1 cellular context compared by ENCODE assay signal in genomic region chr1:85681087-85681486, GRCh38.
TF ChIP-seq lines count a peak whose summit lies in the region.

No MANE protein-coding gene starts in this region.

TF ChIP-seq in HepG2, 621 proteins besides CTCF, POLR2A, EP300 and RAD21 (continued from another document and continues in another):
- TF ChIP-seq ZNF512 (CRISPR knock-in tag; IDR thresholded peaks at IDR 0.05), result no peak
- no peak for TF ChIP-seq KLF13 (CRISPR knock-in tag; IDR thresholded peaks at IDR 0.05)
- no peak for TF ChIP-seq TAF15 (IDR thresholded peaks at IDR 0.05; ENCODE audit: low read depth, low read length, poor library complexity, severe bottlenecking)
- TF ChIP-seq ZNF746 (CRISPR knock-in tag; IDR thresholded peaks at IDR 0.05), result no peak
- TF ChIP-seq ZNF709 (CRISPR knock-in tag; IDR thresholded peaks at IDR 0.05), result no peak
- no peak for TF ChIP-seq SMAD3 (CRISPR knock-in tag; IDR thresholded peaks at IDR 0.05)
- no peak for TF ChIP-seq USF2 (IDR thresholded peaks at IDR 0.05; ENCODE audit: low read depth, low read length)
- TF ChIP-seq USF2 (CRISPR knock-in tag; IDR thresholded peaks at IDR 0.05; ENCODE audit: borderline replicate concordance), result no peak
- TF ChIP-seq HOXA3 (CRISPR knock-in tag; IDR thresholded peaks at IDR 0.05), result no peak; the same call in 1 of the 2 replicates
- no peak for TF ChIP-seq SRSF4 (IDR thresholded peaks at IDR 0.05; ENCODE audit: low read depth, low read length, poor library complexity, severe bottlenecking)
- TF ChIP-seq NCOR1 (IDR thresholded peaks at IDR 0.05; ENCODE audit: borderline replicate concordance, low read length), result peak; percentile 85
- no peak for TF ChIP-seq CCDC6 (CRISPR knock-in tag; IDR thresholded peaks at IDR 0.05)
- TF ChIP-seq ZNF30 (CRISPR knock-in tag; IDR thresholded peaks at IDR 0.05), result no peak
- TF ChIP-seq GTF3A (CRISPR knock-in tag; conservative IDR thresholded peaks at IDR 0.05), result no peak
- no peak for TF ChIP-seq GZF1 (CRISPR knock-in tag; IDR thresholded peaks at IDR 0.05)
- TF ChIP-seq ZNF597 (CRISPR knock-in tag; IDR thresholded peaks at IDR 0.05), result no peak
- TF ChIP-seq CREB1 (IDR thresholded peaks at IDR 0.05), result no peak
- peak; percentile 64 for TF ChIP-seq CREB1 (CRISPR knock-in tag; IDR thresholded peaks at IDR 0.05)
- TF ChIP-seq MTF1 (CRISPR knock-in tag; IDR thresholded peaks at IDR 0.05), result no peak
- TF ChIP-seq RARA (CRISPR knock-in tag; IDR thresholded peaks at IDR 0.05), result peak; percentile 36; the same call in 1 of the 2 replicates
- no peak for TF ChIP-seq ZNF3 (CRISPR knock-in tag; IDR thresholded peaks at IDR 0.05)
- TF ChIP-seq, protein P1, sequence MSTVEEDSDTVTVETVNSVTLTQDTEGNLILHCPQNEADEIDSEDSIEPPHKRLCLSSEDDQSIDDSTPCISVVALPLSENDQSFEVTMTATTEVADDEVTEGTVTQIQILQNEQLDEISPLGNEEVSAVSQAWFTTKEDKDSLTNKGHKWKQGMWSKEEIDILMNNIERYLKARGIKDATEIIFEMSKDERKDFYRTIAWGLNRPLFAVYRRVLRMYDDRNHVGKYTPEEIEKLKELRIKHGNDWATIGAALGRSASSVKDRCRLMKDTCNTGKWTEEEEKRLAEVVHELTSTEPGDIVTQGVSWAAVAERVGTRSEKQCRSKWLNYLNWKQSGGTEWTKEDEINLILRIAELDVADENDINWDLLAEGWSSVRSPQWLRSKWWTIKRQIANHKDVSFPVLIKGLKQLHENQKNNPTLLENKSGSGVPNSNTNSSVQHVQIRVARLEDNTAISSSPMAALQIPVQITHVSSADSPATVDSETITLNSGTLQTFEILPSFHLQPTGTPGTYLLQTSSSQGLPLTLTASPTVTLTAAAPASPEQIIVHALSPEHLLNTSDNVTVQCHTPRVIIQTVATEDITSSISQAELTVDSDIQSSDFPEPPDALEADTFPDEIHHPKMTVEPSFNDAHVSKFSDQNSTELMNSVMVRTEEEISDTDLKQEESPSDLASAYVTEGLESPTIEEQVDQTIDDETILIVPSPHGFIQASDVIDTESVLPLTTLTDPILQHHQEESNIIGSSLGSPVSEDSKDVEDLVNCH (CRISPR knock-in tag; IDR thresholded peaks at IDR 0.05), result no peak
- TF ChIP-seq JUN (CRISPR knock-in tag; IDR thresholded peaks at IDR 0.05), result no peak
- TF ChIP-seq FOXP1 (IDR thresholded peaks at IDR 0.05), result peak; percentile 68; the same call in 1 of the 2 replicates
- peak; percentile 81 for TF ChIP-seq FOXP1 (CRISPR knock-in tag; IDR thresholded peaks at IDR 0.05)
- no peak for TF ChIP-seq ZNF761 (CRISPR knock-in tag; conservative IDR thresholded peaks at IDR 0.05)
- no peak for TF ChIP-seq JUND (CRISPR knock-in tag; IDR thresholded peaks at IDR 0.05)
- no peak for TF ChIP-seq SRSF9 (IDR thresholded peaks at IDR 0.05; ENCODE audit: borderline replicate concordance, insufficient read depth, low read depth, low read length, poor library complexity, severe bottlenecking)
- no peak for TF ChIP-seq NFE2L2 (IDR thresholded peaks at IDR 0.05; ENCODE audit: low read length)
- TF ChIP-seq, protein P2, sequence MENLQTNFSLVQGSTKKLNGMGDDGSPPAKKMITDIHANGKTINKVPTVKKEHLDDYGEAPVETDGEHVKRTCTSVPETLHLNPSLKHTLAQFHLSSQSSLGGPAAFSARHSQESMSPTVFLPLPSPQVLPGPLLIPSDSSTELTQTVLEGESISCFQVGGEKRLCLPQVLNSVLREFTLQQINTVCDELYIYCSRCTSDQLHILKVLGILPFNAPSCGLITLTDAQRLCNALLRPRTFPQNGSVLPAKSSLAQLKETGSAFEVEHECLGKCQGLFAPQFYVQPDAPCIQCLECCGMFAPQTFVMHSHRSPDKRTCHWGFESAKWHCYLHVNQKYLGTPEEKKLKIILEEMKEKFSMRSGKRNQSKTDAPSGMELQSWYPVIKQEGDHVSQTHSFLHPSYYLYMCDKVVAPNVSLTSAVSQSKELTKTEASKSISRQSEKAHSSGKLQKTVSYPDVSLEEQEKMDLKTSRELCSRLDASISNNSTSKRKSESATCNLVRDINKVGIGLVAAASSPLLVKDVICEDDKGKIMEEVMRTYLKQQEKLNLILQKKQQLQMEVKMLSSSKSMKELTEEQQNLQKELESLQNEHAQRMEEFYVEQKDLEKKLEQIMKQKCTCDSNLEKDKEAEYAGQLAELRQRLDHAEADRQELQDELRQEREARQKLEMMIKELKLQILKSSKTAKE (CRISPR knock-in tag; IDR thresholded peaks at IDR 0.05; ENCODE audit: borderline replicate concordance), result no peak
- TF ChIP-seq AGO1 (IDR thresholded peaks at IDR 0.05; ENCODE audit: low read depth, low read length, poor library complexity, severe bottlenecking), result no peak
- no peak for TF ChIP-seq HOXA5 (CRISPR knock-in tag; IDR thresholded peaks at IDR 0.05)
- no peak for TF ChIP-seq ZNF282 (IDR thresholded peaks at IDR 0.05; ENCODE audit: partially characterized antibody)
- TF ChIP-seq HCFC1 (IDR thresholded peaks at IDR 0.05; ENCODE audit: low read depth, low read length), result no peak
- TF ChIP-seq HMGA1 (CRISPR knock-in tag; conservative IDR thresholded peaks at IDR 0.05), result no peak
- no peak for TF ChIP-seq KDM3A (CRISPR knock-in tag; IDR thresholded peaks at IDR 0.05; ENCODE audit: low read depth)
- TF ChIP-seq ZBED4 (CRISPR knock-in tag; IDR thresholded peaks at IDR 0.05; ENCODE audit: borderline replicate concordance), result no peak
- TF ChIP-seq ZNF878 (CRISPR knock-in tag; IDR thresholded peaks at IDR 0.05), result no peak
- TF ChIP-seq ZNF138 (CRISPR knock-in tag; IDR thresholded peaks at IDR 0.05; ENCODE audit: low read depth), result no peak
- no peak for TF ChIP-seq ZNF205 (CRISPR knock-in tag; IDR thresholded peaks at IDR 0.05)
- no peak for TF ChIP-seq ETV6 (CRISPR knock-in tag; conservative IDR thresholded peaks at IDR 0.05)
- peak; percentile 22; the same call in 1 of the 2 replicates for TF ChIP-seq TFE3 (CRISPR knock-in tag; IDR thresholded peaks at IDR 0.05)
- TF ChIP-seq ZNF460 (CRISPR knock-in tag; IDR thresholded peaks at IDR 0.05; ENCODE audit: borderline replicate concordance), result no peak
- no peak for TF ChIP-seq KLF9 (CRISPR knock-in tag; IDR thresholded peaks at IDR 0.05; ENCODE audit: low read depth)
- no peak for TF ChIP-seq ZNF382 (CRISPR knock-in tag; IDR thresholded peaks at IDR 0.05; ENCODE audit: borderline replicate concordance)
- TF ChIP-seq, protein P3, sequence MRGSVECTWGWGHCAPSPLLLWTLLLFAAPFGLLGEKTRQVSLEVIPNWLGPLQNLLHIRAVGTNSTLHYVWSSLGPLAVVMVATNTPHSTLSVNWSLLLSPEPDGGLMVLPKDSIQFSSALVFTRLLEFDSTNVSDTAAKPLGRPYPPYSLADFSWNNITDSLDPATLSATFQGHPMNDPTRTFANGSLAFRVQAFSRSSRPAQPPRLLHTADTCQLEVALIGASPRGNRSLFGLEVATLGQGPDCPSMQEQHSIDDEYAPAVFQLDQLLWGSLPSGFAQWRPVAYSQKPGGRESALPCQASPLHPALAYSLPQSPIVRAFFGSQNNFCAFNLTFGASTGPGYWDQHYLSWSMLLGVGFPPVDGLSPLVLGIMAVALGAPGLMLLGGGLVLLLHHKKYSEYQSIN (CRISPR knock-in tag; IDR thresholded peaks at IDR 0.05; ENCODE audit: borderline replicate concordance), result no peak
- TF ChIP-seq ZNF232 (CRISPR knock-in tag; IDR thresholded peaks at IDR 0.05; ENCODE audit: borderline replicate concordance), result no peak
- TF ChIP-seq, protein P4, sequence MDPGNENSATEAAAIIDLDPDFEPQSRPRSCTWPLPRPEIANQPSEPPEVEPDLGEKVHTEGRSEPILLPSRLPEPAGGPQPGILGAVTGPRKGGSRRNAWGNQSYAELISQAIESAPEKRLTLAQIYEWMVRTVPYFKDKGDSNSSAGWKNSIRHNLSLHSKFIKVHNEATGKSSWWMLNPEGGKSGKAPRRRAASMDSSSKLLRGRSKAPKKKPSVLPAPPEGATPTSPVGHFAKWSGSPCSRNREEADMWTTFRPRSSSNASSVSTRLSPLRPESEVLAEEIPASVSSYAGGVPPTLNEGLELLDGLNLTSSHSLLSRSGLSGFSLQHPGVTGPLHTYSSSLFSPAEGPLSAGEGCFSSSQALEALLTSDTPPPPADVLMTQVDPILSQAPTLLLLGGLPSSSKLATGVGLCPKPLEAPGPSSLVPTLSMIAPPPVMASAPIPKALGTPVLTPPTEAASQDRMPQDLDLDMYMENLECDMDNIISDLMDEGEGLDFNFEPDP (CRISPR knock-in tag; conservative IDR thresholded peaks at IDR 0.05), result no peak
- TF ChIP-seq, protein P5, sequence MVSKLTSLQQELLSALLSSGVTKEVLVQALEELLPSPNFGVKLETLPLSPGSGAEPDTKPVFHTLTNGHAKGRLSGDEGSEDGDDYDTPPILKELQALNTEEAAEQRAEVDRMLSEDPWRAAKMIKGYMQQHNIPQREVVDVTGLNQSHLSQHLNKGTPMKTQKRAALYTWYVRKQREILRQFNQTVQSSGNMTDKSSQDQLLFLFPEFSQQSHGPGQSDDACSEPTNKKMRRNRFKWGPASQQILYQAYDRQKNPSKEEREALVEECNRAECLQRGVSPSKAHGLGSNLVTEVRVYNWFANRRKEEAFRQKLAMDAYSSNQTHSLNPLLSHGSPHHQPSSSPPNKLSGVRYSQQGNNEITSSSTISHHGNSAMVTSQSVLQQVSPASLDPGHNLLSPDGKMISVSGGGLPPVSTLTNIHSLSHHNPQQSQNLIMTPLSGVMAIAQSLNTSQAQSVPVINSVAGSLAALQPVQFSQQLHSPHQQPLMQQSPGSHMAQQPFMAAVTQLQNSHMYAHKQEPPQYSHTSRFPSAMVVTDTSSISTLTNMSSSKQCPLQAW (CRISPR knock-in tag; IDR thresholded peaks at IDR 0.05), result peak; percentile 46; the same call in 1 of the 2 replicates
- TF ChIP-seq SMAD1 (CRISPR knock-in tag; IDR thresholded peaks at IDR 0.05; ENCODE audit: borderline replicate concordance, low read depth), result no peak
